Comparison of ENCODE assay signal across 17 cellular contexts in genomic region chr12:62712561-62712960, GRCh38.
DNase-seq lines count a peak whose midpoint lies in the region; ATAC-seq and TF ChIP-seq lines count a peak whose summit lies in the region.
"Had no signal": no experiment of that assay in that cellular context is flagged by ENCODE, and none has a peak within 500 bp of the region (broad histone marks: within the 10 kb centered on the region; RNA-seq: fewer than 3 reads in every experiment).

No MANE protein-coding gene starts in this region.

- H3K9ac ChIP-seq in GM23248 (no peak overlapping the region), subcutaneous abdominal adipose tissue (ENCODE audit: low read length in 5 of 5) (peak overlapping the region in 1 of 5 donors; percentile 48)

- no peak overlapping the region for H3K4me3 ChIP-seq in GM23248
- H3K4me3 ChIP-seq in subcutaneous abdominal adipose tissue (ENCODE audit: low read depth in 1 of 5, low read length in 5 of 5), result no peak overlapping the region
- H3K4me3 ChIP-seq: PC-9 had no signal

- no peaks in the 10 kb centered on the region for H3F3A ChIP-seq in GM23248 (ENCODE audit: insufficient read depth)

- H3K4me3 Mint-ChIP-seq in brain (peak overlapping the region; percentile 6 to 56 (median 32)), mesothelial cell of epicardium (no peak overlapping the region)
- no peak overlapping the region for H3K4me3 Mint-ChIP-seq in activated CD8-positive, alpha-beta T cell treated with anti-CD3 and anti-CD28 coated beads, Interleukin-2, amount 10 ng/mL, durations not matched to agents 7 days and 5 days
- H3K4me3 Mint-ChIP-seq: B cell; CD4-positive, CD25-positive, alpha-beta regulatory T cell; H9 had no signal

- H3K9me2 ChIP-seq in GM23248 (ENCODE audit: insufficient read depth), result no peaks in the 10 kb centered on the region

- POLR2A ChIA-PET in activated CD8-positive, alpha-beta T cell treated with anti-CD3 and anti-CD28 coated beads, Interleukin-2, amount 10 ng/mL, durations not matched to agents 7 days and 5 days (lab: Charles Lee), result no interaction called here

- H3K79me2 ChIP-seq in GM23248 (ENCODE audit: insufficient read depth), result no peaks in the 10 kb centered on the region

- no peak for TF ChIP-seq CTCF in brain (conservative IDR thresholded peaks at IDR 0.05)
- TF ChIP-seq CTCF in mesothelial cell of epicardium (IDR thresholded peaks at IDR 0.05; ENCODE audit: unreplicated experiment), result no peak

- H3K4me1 ChIP-seq in GM23248 (ENCODE audit: insufficient read depth) (no peaks in the 10 kb centered on the region), subcutaneous abdominal adipose tissue (ENCODE audit: control insufficient read depth in 5 of 5, insufficient read depth in 5 of 5, low read length in 5 of 5) (peaks cover 9 to 30% (median 27%) of the 10 kb centered on the region in 5 donors)

- H4K20me1 ChIP-seq in GM23248 (ENCODE audit: insufficient read depth), result no peaks in the 10 kb centered on the region

- H3K9me3 Mint-ChIP-seq in brain (peaks cover 0 to 4% (median 0%) of the 10 kb centered on the region in 5 experiments), mesothelial cell of epicardium (no peaks in the 10 kb centered on the region)
- H3K9me3 Mint-ChIP-seq in activated CD8-positive, alpha-beta T cell treated with anti-CD3 and anti-CD28 coated beads, Interleukin-2, amount 10 ng/mL, durations not matched to agents 7 days and 5 days (ENCODE audit: insufficient read depth), result no peaks in the 10 kb centered on the region
- H3K9me3 Mint-ChIP-seq: H9 had no signal

- in situ Hi-C loops in GM23248 (cut with MboI), result no loop called here

- no peak overlapping the region for H3K4me2 ChIP-seq in GM23248 (ENCODE audit: unreplicated experiment)
- H3K4me2 ChIP-seq: PC-9 had no signal

- 0 out of 2 replicates have a peak overlapping the region, but pooled peaks have one; percentile 25 for H2AFZ ChIP-seq in GM23248
- H2AFZ ChIP-seq: PC-9 had no signal

- no peaks in the 10 kb centered on the region for H3K36me3 ChIP-seq in GM23248 (ENCODE audit: low read depth)
- peaks cover 0 to 3% (median 0%) of the 10 kb centered on the region in 5 donors for H3K36me3 ChIP-seq in subcutaneous abdominal adipose tissue (ENCODE audit: control insufficient read depth in 5 of 5, insufficient read depth in 5 of 5, low read length in 5 of 5)

- H3K36me3 Mint-ChIP-seq in brain, result no peaks in the 10 kb centered on the region
- peaks cover under 1% of the 10 kb centered on the region for H3K36me3 Mint-ChIP-seq in mesothelial cell of epicardium
- no peaks in the 10 kb centered on the region for H3K36me3 Mint-ChIP-seq in activated CD8-positive, alpha-beta T cell treated with anti-CD3 and anti-CD28 coated beads, Interleukin-2, amount 10 ng/mL, durations not matched to agents 7 days and 5 days (ENCODE audit: low read depth)
- H3K36me3 Mint-ChIP-seq: CD4-positive, CD25-positive, alpha-beta regulatory T cell had no signal

- CTCF ChIA-PET in activated CD8-positive, alpha-beta T cell treated with anti-CD3 and anti-CD28 coated beads, Interleukin-2, amount 10 ng/mL, durations not matched to agents 7 days and 5 days (lab: Charles Lee), result interaction anchor here (1.0 kb wide), 1 partner anchor 274 kb away, joined by 4 read pairs; no protein-coding TSS in a partner anchor

- H3K27me3 Mint-ChIP-seq in brain, result peaks cover 4% of the 10 kb centered on the region
- H3K27me3 Mint-ChIP-seq in mesothelial cell of epicardium (ENCODE audit: low read depth), result no peaks in the 10 kb centered on the region
- peaks cover 7% of the 10 kb centered on the region for H3K27me3 Mint-ChIP-seq in activated CD8-positive, alpha-beta T cell treated with anti-CD3 and anti-CD28 coated beads, Interleukin-2, amount 10 ng/mL, durations not matched to agents 7 days and 5 days (ENCODE audit: low read depth)

- DNase-seq in GM23248 (no peak), mesothelial cell of epicardium (ENCODE audit: low spot score in 2 of 2, unreplicated experiment in 2 of 2) (no peak)
- DNase-seq in activated CD8-positive, alpha-beta T cell treated with anti-CD3 and anti-CD28 coated beads, Interleukin-2, amount 10 ng/mL, durations not matched to agents 7 days and 5 days, result no peak
- DNase-seq in stimulated activated CD4-positive, alpha-beta T cell treated with anti-CD3 and anti-CD28 coated beads, Interleukin-4, amount 100 ng/mL, for 24 hours, result no peak
- DNase-seq: CD4-positive, CD25-positive, alpha-beta regulatory T cell; H9; MV-4-11; NCI-H1417; NCI-H2029; NCI-H2171; NCI-H446; NCI-H748 treated with DMSO at 0.1 percent for 48 hours; PC-9 had no signal

- no peak overlapping the region for H3K27ac ChIP-seq in GM23248
- H3K27ac ChIP-seq in subcutaneous abdominal adipose tissue (ENCODE audit: low read depth, low read length), result peak overlapping the region; percentile 54
- H3K27ac ChIP-seq: PC-9 had no signal

- no peaks in the 10 kb centered on the region for H3K9me3 ChIP-seq in GM23248 (ENCODE audit: low read depth)
- no peaks in the 10 kb centered on the region for H3K9me3 ChIP-seq in subcutaneous abdominal adipose tissue (ENCODE audit: control insufficient read depth in 5 of 5, low read length in 5 of 5)

- 72 to 76% methylated on average over 6 of the region's 6 CpGs for WGBS in GM23248 (ENCODE audit: low coverage in 1 of 2, low lambda C conversion rate in 2 of 2, missing lambda C conversion rate in 2 of 2), 2 experiments

- H3K27ac Mint-ChIP-seq in brain, result peak overlapping the region; percentile 86 to 97 (median 89)
- H3K27ac Mint-ChIP-seq in mesothelial cell of epicardium, result peak overlapping the region; percentile 87
- no peak overlapping the region for H3K27ac Mint-ChIP-seq in activated CD8-positive, alpha-beta T cell treated with anti-CD3 and anti-CD28 coated beads, Interleukin-2, amount 10 ng/mL, durations not matched to agents 7 days and 5 days
- H3K27ac Mint-ChIP-seq: B cell had no signal

- ATAC-seq in HG03378 (IDR thresholded peaks at IDR 0.05; ENCODE audit: unreplicated experiment), result no peak
- no peak for ATAC-seq in activated CD8-positive, alpha-beta T cell treated with anti-CD3 and anti-CD28 coated beads, Interleukin-2, amount 10 ng/mL, durations not matched to agents 7 days and 5 days

- no peaks in the 10 kb centered on the region for H3K27me3 ChIP-seq in GM23248 (replicated peaks; ENCODE audit: insufficient read depth)
- no peaks in the 10 kb centered on the region for H3K27me3 ChIP-seq in subcutaneous abdominal adipose tissue (ENCODE audit: control insufficient read depth in 5 of 5, insufficient read depth in 4 of 5, low read length in 5 of 5)

- H3K4me1 Mint-ChIP-seq in brain (peaks cover 85% of the 10 kb centered on the region), mesothelial cell of epicardium (peaks cover 52% of the 10 kb centered on the region)
- no peaks in the 10 kb centered on the region for H3K4me1 Mint-ChIP-seq in activated CD8-positive, alpha-beta T cell treated with anti-CD3 and anti-CD28 coated beads, Interleukin-2, amount 10 ng/mL, durations not matched to agents 7 days and 5 days (ENCODE audit: low read depth)
- H3K4me1 Mint-ChIP-seq: B cell; CD4-positive, CD25-positive, alpha-beta regulatory T cell had no signal

Comparison
In these comparisons a context has a peak if more than half of its experiments do, and no peak if none do; other contexts are left out.
1. H3K4me3 Mint-ChIP-seq: peak in brain (5 of 5); none in mesothelial cell of epicardium (single experiment) and activated CD8-positive, alpha-beta T cell treated with anti-CD3 and anti-CD28 coated beads, Interleukin-2, amount 10 ng/mL, durations not matched to agents 7 days and 5 days (single experiment).